ENCODE assay signal across 29 cellular contexts in the genomic region with DNA sequence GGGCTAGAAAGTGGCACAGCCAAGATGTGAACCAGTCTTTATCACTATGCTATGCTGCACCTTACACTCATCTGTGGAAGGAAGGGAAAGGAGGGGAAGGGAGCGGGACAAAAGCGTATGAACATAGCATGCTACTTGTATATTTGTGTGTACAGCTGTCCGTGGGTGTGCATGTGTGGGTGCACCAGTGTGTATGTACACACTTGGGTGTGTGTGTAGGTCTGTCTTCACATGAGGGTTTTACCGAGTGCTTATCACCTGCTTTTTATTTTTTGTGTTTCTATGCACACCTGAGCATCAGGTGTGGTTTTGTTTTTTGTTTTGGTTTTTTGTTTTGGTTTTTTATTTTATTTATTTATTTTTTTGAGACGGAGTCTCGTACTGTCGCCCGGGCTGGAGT.
"Had no signal": no experiment of that assay in that cellular context is flagged by ENCODE, and none has a peak within 500 bp of the region (broad histone marks: within the 10 kb centered on the region; RNA-seq: fewer than 3 reads in every experiment).

No MANE protein-coding gene starts in this region.

- H3K4me1 ChIP-seq: ascending aorta, breast epithelium, colonic mucosa, esophagus muscularis mucosa, foreskin keratinocyte, gastrocnemius medialis, heart left ventricle had no signal

- H3K27ac ChIP-seq: ascending aorta, breast epithelium, cardiac muscle cell, colonic mucosa, dorsolateral prefrontal cortex, esophagus muscularis mucosa, foreskin keratinocyte, gastrocnemius medialis, heart left ventricle had no signal

- H3K4me3 ChIP-seq: ascending aorta, breast epithelium, cardiac muscle cell, colonic mucosa, dorsolateral prefrontal cortex, esophagus muscularis mucosa, gastrocnemius medialis, heart left ventricle had no signal

- H3K27me3 ChIP-seq: ascending aorta, breast epithelium, cardiac muscle cell, colonic mucosa, dorsolateral prefrontal cortex, foreskin keratinocyte had no signal

- H3K9me3 ChIP-seq: ascending aorta, breast epithelium, colonic mucosa, esophagus muscularis mucosa, gastrocnemius medialis, heart left ventricle had no signal

- ATAC-seq: activated CD4-positive, alpha-beta T cell treated with anti-CD3 and anti-CD28 coated beads for 36 hours; activated naive CD4-positive, alpha-beta T cell treated with anti-CD3 and anti-CD28 coated beads, Interleukin-2, amount 50 U/mL, for 72 hours; activated T-cell treated with anti-CD3 and anti-CD28 coated beads, Interleukin-2, amount 50 U/mL, for 72 hours; effector memory CD8-positive, alpha-beta T cell; gastrocnemius medialis; heart left ventricle had no signal

- H3K36me3 ChIP-seq: ascending aorta, breast epithelium, cardiac muscle cell, colonic mucosa, esophagus muscularis mucosa, gastrocnemius medialis, heart left ventricle had no signal

- DNase-seq: activated CD4-positive, alpha-beta memory T cell treated with anti-CD3 and anti-CD28 coated beads, Interleukin-2, amount 10 ng/mL, durations not matched to agents 7 days and 5 days; activated CD4-positive, alpha-beta T cell treated with anti-CD3 and anti-CD28 coated beads for 36 hours; activated CD4-positive, alpha-beta T cell treated with anti-CD3 and anti-CD28 coated beads, Interleukin-2, amount 10 ng/mL, durations not matched to agents 24 days and 14 days; activated CD4-positive, CD25-positive, alpha-beta regulatory T cell; activated CD4-positive, CD25-positive, alpha-beta regulatory T cell treated with anti-CD3 and anti-CD28 coated beads, Interleukin-2, amount 50 U/mL, for 72 hours; activated gamma-delta T cell; activated naive CD4-positive, alpha-beta T cell; activated naive CD4-positive, alpha-beta T cell treated with anti-CD3 and anti-CD28 coated beads, Interleukin-2, amount 10 ng/mL, durations not matched to agents 7 days and 5 days; activated naive CD8-positive, alpha-beta T cell treated with anti-CD3 and anti-CD28 coated beads, Interleukin-2, amount 10 ng/mL, durations not matched to agents 7 days and 5 days; activated T-cell treated with anti-CD3 and anti-CD28 coated beads for 4 hours; activated T-cell treated with anti-CD3 and anti-CD28 coated beads, Interleukin-2, amount 50 U/mL, for 24 hours; activated T-cell treated with anti-CD3 and anti-CD28 coated beads, Interleukin-2, amount 50 U/mL, for 72 hours; central memory CD4-positive, alpha-beta T cell; cerebellar nuclear complex; colonic mucosa; dorsolateral prefrontal cortex; effector CD4-positive, alpha-beta T cell; effector memory CD8-positive, alpha-beta T cell; erythroblast; gastrocnemius medialis; glutamatergic neuron; heart left ventricle; T-helper 9 cell had no signal
